15 cellular contexts compared by ENCODE assay signal in the genomic region with DNA sequence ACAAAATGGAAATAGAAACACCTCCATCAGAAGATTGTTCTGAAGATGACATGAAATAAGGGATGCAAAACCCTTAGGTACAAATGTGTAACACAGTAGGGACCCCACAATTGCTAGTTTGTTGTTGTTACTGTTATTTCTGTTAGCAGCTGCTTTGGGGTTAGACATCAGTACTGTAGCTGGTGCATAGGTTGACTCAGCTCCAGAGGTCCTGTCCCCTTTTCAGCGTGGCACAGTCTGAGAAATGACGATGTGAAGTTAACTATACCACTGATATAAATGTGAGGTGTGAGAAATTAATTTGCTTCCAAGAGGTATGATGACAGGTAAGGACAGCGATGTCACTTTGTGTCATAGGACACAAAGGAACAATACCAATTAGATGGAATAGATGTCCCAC.
DNase-seq lines count a peak whose midpoint lies in the region; ATAC-seq and TF ChIP-seq lines count a peak whose summit lies in the region.
"Had no signal": no experiment of that assay in that cellular context is flagged by ENCODE, and none has a peak within 500 bp of the region (broad histone marks: within the 10 kb centered on the region; RNA-seq: fewer than 3 reads in every experiment).

No MANE protein-coding gene starts in this region.

- ATAC-seq in GM18517 (IDR thresholded peaks at IDR 0.05; ENCODE audit: unreplicated experiment) (peak; percentile 48), GM21526 (IDR thresholded peaks at IDR 0.05; ENCODE audit: low FRiP score, unreplicated experiment) (peak; percentile 19), HG03095 (IDR thresholded peaks at IDR 0.05; ENCODE audit: unreplicated experiment) (peak; percentile 46), activated B cell treated with CpG ODN at 0.5 μM for 24 hours (ENCODE audit: low read depth) (peak; percentile 37)
- ATAC-seq: activated T-helper 17 cell treated with anti-CD3 and anti-CD28 coated beads, Interleukin-2, amount 50 U/mL, for 72 hours had no signal

- H3K4me3 Mint-ChIP-seq in activated B cell treated with CpG ODN at 0.5 μM for 24 hours = peak overlapping the region; percentile 59
- H3K4me3 Mint-ChIP-seq: activated T-helper 17 cell treated with anti-CD3 and anti-CD28 coated beads, Interleukin-2, amount 50 U/mL, for 72 hours had no signal

- no peaks in the 10 kb centered on the region for H3K27me3 ChIP-seq in H7 (ENCODE audit: control insufficient read depth, insufficient read depth, low read length)
- no peaks in the 10 kb centered on the region for H3K27me3 ChIP-seq in ascending aorta

- DNase-seq in activated B cell treated with CpG ODN at 0.5 μM for 24 hours (no peak), NOMO-1 treated with DMSO at 0.1 percent for 48 hours (lab: John Stamatoyannopoulos, UW; ENCODE audit: unreplicated experiment) (no peak), H7 (no peak), ascending aorta (ENCODE audit: low spot score in 2 of 2) (no peak), DMS53 treated with DMSO at 0.1 percent for 48 hours (lab: John Stamatoyannopoulos, UW; ENCODE audit: unreplicated experiment) (no peak)
- DNase-seq: activated CD4-positive, alpha-beta T cell treated with anti-CD3 and anti-CD28 coated beads for 48 hours; effector CD8-positive, alpha-beta T cell; islet precursor cell; OCI-M1; stimulated activated CD4-positive, alpha-beta T cell treated with anti-CD3 and anti-CD28 coated beads, Interleukin-1b, Interleukin-23, amount 100 ng/mL, for 48 hours had no signal

- no peak overlapping the region for H3K27ac Mint-ChIP-seq in activated B cell treated with CpG ODN at 0.5 μM for 24 hours
- H3K27ac Mint-ChIP-seq: activated T-helper 17 cell treated with anti-CD3 and anti-CD28 coated beads, Interleukin-2, amount 50 U/mL, for 72 hours had no signal

- no peak overlapping the region for H3K27ac ChIP-seq in ascending aorta
- H3K27ac ChIP-seq: HL-60 had no signal

- intact Hi-C loops in activated B cell treated with CpG ODN at 0.5 μM for 24 hours (cut with micrococcal nuclease) = loop anchor here (2.0 to 10.0 kb wide), 3 partner anchors 385 to 1541 kb away; a partner anchor contains a TSS
- intact Hi-C loops in ascending aorta (cut with DNase I) = no loop called here

- H3K27me3 Mint-ChIP-seq in activated B cell treated with CpG ODN at 0.5 μM for 24 hours = no peaks in the 10 kb centered on the region
- H3K27me3 Mint-ChIP-seq: activated T-helper 17 cell treated with anti-CD3 and anti-CD28 coated beads, Interleukin-2, amount 50 U/mL, for 72 hours had no signal

- no peaks in the 10 kb centered on the region for H3K9me3 ChIP-seq in ascending aorta

- peaks cover 83% of the 10 kb centered on the region for H3K4me1 Mint-ChIP-seq in activated B cell treated with CpG ODN at 0.5 μM for 24 hours
- H3K4me1 Mint-ChIP-seq: activated T-helper 17 cell treated with anti-CD3 and anti-CD28 coated beads, Interleukin-2, amount 50 U/mL, for 72 hours had no signal

- H3K36me3 Mint-ChIP-seq in activated B cell treated with CpG ODN at 0.5 μM for 24 hours (ENCODE audit: low read depth) = no peaks in the 10 kb centered on the region

- no peaks in the 10 kb centered on the region for H3K9me3 Mint-ChIP-seq in activated B cell treated with CpG ODN at 0.5 μM for 24 hours

- H3K4me1 ChIP-seq in ascending aorta = no peaks in the 10 kb centered on the region

- H3K4me3 ChIP-seq in H7 (ENCODE audit: insufficient read depth, low read depth, low read length) (no peak overlapping the region), ascending aorta (no peak overlapping the region)

- CTCF ChIA-PET in activated B cell treated with CpG ODN at 0.5 μM for 24 hours (lab: Charles Lee) = interaction anchor here (0.9 kb wide), 1 partner anchor 45 kb away, joined by 3 read pairs; no protein-coding TSS in a partner anchor

- TF ChIP-seq CTCF in activated B cell treated with CpG ODN at 0.5 μM for 24 hours (IDR thresholded peaks at IDR 0.05) (no peak), ascending aorta (IDR thresholded peaks at IDR 0.05) (no peak)

- POLR2A ChIA-PET in activated B cell treated with CpG ODN at 0.5 μM for 24 hours (lab: Charles Lee) = interaction anchor here (1.2 kb wide), 1 partner anchor 44 kb away, joined by 3 read pairs; no protein-coding TSS in a partner anchor

- H3K36me3 ChIP-seq in H7 (replicated peaks; ENCODE audit: control insufficient read depth, insufficient read depth, low read length) = no peaks in the 10 kb centered on the region
- H3K36me3 ChIP-seq in ascending aorta = no peaks in the 10 kb centered on the region
